1 cellular context compared by ENCODE assay signal in the genomic region with DNA sequence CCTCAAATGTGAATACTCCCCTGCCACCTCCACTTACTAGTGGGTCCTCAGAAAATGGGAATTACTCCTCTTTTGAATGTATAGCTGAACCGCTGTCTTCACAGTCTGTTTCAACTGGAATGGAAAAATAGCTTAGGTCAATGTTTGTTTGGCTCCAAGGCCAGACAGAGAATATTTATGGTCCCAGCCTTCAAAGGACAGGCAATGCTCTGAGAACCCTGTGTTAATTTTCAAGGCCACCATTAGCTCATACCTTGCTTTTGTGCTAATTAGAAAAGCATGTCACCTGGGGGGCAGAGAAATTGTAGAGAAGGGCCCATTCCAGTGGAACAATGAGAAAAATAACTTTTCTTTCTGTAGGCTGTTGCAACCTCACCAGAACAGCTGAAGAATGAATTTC.
TF ChIP-seq lines count a peak whose summit lies in the region.

No MANE protein-coding gene starts in this region.

TF ChIP-seq in HepG2, 621 proteins besides CTCF, POLR2A, EP300 and RAD21 (continued from another document and continues in another):
- TF ChIP-seq ZNF737 (CRISPR knock-in tag; IDR thresholded peaks at IDR 0.05; ENCODE audit: borderline replicate concordance) (no peak), ZNF614 (CRISPR knock-in tag; IDR thresholded peaks at IDR 0.05; ENCODE audit: borderline replicate concordance) (0 out of 2 replicates have a peak, but pooled peaks have one; percentile 33), ZNF768 (CRISPR knock-in tag; IDR thresholded peaks at IDR 0.05) (no peak), NR2F6 (IDR thresholded peaks at IDR 0.05) (no peak), NR2F6 (CRISPR knock-in tag; IDR thresholded peaks at IDR 0.05) (no peak), ZNF670 (CRISPR knock-in tag; IDR thresholded peaks at IDR 0.05; ENCODE audit: borderline replicate concordance) (no peak), ZNF775 (CRISPR knock-in tag; IDR thresholded peaks at IDR 0.05; ENCODE audit: borderline replicate concordance) (no peak), SRSF1 (optimal IDR thresholded peaks at IDR 0.05; ENCODE audit: low read depth, low read length) (no peak), ZNF672 (CRISPR knock-in tag; IDR thresholded peaks at IDR 0.05) (no peak), ZNF264 (CRISPR knock-in tag; IDR thresholded peaks at IDR 0.05) (no peak), STAT5B (CRISPR knock-in tag; IDR thresholded peaks at IDR 0.05) (no peak), TSC22D2 (CRISPR knock-in tag; IDR thresholded peaks at IDR 0.05; ENCODE audit: borderline replicate concordance) (no peak), ZNF780A (CRISPR knock-in tag; IDR thresholded peaks at IDR 0.05) (no peak), ZBTB21 (CRISPR knock-in tag; IDR thresholded peaks at IDR 0.05) (no peak), ZNF260 (CRISPR knock-in tag; IDR thresholded peaks at IDR 0.05; ENCODE audit: borderline replicate concordance, low read depth) (no peak), CCAR2 (optimal IDR thresholded peaks at IDR 0.05; ENCODE audit: low read depth, low read length) (no peak), ZBTB20 (CRISPR knock-in tag; IDR thresholded peaks at IDR 0.05; ENCODE audit: borderline replicate concordance, low read depth) (peak; percentile 83; the same call in 1 of the 2 replicates), RFXAP (CRISPR knock-in tag; IDR thresholded peaks at IDR 0.05; ENCODE audit: borderline replicate concordance) (no peak), TBX2 (CRISPR knock-in tag; IDR thresholded peaks at IDR 0.05; ENCODE audit: borderline replicate concordance) (peak; percentile 94), NFIC (IDR thresholded peaks at IDR 0.05; ENCODE audit: low read length) (no peak), RARA (CRISPR knock-in tag; IDR thresholded peaks at IDR 0.05) (peak; percentile 39; the same call in 1 of the 2 replicates), PRPF4 (IDR thresholded peaks at IDR 0.05; ENCODE audit: low read depth, low read length, poor library complexity, severe bottlenecking) (no peak), RFX3 (CRISPR knock-in tag; IDR thresholded peaks at IDR 0.05) (no peak), EED (CRISPR knock-in tag; IDR thresholded peaks at IDR 0.05) (no peak), ZNF17 (CRISPR knock-in tag; IDR thresholded peaks at IDR 0.05) (no peak), ZNF619 (CRISPR knock-in tag; IDR thresholded peaks at IDR 0.05) (no peak), ZNF713 (CRISPR knock-in tag; IDR thresholded peaks at IDR 0.05) (no peak), SNAPC2 (CRISPR knock-in tag; IDR thresholded peaks at IDR 0.05) (no peak), ZNF660 (CRISPR knock-in tag; IDR thresholded peaks at IDR 0.05; ENCODE audit: borderline replicate concordance, low read depth) (no peak), ZMYM4 (CRISPR knock-in tag; IDR thresholded peaks at IDR 0.05) (no peak), ZNF180 (CRISPR knock-in tag; IDR thresholded peaks at IDR 0.05; ENCODE audit: borderline replicate concordance, low read depth) (no peak), ZFP62 (CRISPR knock-in tag; IDR thresholded peaks at IDR 0.05) (no peak), PHF21A (CRISPR knock-in tag; IDR thresholded peaks at IDR 0.05) (no peak), ZNF816 (CRISPR knock-in tag; IDR thresholded peaks at IDR 0.05; ENCODE audit: borderline replicate concordance) (no peak), MAFF (IDR thresholded peaks at IDR 0.05; ENCODE audit: low read depth, low read length) (no peak), ZNF329 (CRISPR knock-in tag; IDR thresholded peaks at IDR 0.05; ENCODE audit: low read depth) (no peak), TEAD2 (CRISPR knock-in tag; IDR thresholded peaks at IDR 0.05) (no peak), MAFK (conservative IDR thresholded peaks at IDR 0.05 in 1 of 2, IDR thresholded peaks at IDR 0.05 in 1 of 2; ENCODE audit: low read length in 2 of 2) (no peak), MYNN (CRISPR knock-in tag; IDR thresholded peaks at IDR 0.05; ENCODE audit: low read depth) (no peak)
- TF ChIP-seq, protein P1, sequence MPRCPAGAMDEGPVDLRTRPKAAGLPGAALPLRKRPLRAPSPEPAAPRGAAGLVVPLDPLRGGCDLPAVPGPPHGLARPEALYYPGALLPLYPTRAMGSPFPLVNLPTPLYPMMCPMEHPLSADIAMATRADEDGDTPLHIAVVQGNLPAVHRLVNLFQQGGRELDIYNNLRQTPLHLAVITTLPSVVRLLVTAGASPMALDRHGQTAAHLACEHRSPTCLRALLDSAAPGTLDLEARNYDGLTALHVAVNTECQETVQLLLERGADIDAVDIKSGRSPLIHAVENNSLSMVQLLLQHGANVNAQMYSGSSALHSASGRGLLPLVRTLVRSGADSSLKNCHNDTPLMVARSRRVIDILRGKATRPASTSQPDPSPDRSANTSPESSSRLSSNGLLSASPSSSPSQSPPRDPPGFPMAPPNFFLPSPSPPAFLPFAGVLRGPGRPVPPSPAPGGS (CRISPR knock-in tag; IDR thresholded peaks at IDR 0.05), result no peak
- TF ChIP-seq, protein P2, sequence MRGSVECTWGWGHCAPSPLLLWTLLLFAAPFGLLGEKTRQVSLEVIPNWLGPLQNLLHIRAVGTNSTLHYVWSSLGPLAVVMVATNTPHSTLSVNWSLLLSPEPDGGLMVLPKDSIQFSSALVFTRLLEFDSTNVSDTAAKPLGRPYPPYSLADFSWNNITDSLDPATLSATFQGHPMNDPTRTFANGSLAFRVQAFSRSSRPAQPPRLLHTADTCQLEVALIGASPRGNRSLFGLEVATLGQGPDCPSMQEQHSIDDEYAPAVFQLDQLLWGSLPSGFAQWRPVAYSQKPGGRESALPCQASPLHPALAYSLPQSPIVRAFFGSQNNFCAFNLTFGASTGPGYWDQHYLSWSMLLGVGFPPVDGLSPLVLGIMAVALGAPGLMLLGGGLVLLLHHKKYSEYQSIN (CRISPR knock-in tag; IDR thresholded peaks at IDR 0.05; ENCODE audit: borderline replicate concordance), result no peak
- TF ChIP-seq, protein P3, sequence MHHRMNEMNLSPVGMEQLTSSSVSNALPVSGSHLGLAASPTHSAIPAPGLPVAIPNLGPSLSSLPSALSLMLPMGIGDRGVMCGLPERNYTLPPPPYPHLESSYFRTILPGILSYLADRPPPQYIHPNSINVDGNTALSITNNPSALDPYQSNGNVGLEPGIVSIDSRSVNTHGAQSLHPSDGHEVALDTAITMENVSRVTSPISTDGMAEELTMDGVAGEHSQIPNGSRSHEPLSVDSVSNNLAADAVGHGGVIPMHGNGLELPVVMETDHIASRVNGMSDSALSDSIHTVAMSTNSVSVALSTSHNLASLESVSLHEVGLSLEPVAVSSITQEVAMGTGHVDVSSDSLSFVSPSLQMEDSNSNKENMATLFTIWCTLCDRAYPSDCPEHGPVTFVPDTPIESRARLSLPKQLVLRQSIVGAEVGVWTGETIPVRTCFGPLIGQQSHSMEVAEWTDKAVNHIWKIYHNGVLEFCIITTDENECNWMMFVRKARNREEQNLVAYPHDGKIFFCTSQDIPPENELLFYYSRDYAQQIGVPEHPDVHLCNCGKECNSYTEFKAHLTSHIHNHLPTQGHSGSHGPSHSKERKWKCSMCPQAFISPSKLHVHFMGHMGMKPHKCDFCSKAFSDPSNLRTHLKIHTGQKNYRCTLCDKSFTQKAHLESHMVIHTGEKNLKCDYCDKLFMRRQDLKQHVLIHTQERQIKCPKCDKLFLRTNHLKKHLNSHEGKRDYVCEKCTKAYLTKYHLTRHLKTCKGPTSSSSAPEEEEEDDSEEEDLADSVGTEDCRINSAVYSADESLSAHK (CRISPR knock-in tag; IDR thresholded peaks at IDR 0.05; ENCODE audit: borderline replicate concordance), result no peak
- TF ChIP-seq, protein P4, sequence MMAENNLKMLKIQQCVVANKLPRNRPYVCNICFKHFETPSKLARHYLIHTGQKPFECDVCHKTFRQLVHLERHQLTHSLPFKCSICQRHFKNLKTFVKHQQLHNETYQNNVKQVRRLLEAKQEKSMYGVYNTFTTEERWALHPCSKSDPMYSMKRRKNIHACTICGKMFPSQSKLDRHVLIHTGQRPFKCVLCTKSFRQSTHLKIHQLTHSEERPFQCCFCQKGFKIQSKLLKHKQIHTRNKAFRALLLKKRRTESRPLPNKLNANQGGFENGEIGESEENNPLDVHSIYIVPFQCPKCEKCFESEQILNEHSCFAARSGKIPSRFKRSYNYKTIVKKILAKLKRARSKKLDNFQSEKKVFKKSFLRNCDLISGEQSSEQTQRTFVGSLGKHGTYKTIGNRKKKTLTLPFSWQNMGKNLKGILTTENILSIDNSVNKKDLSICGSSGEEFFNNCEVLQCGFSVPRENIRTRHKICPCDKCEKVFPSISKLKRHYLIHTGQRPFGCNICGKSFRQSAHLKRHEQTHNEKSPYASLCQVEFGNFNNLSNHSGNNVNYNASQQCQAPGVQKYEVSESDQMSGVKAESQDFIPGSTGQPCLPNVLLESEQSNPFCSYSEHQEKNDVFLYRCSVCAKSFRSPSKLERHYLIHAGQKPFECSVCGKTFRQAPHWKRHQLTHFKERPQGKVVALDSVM (CRISPR knock-in tag; IDR thresholded peaks at IDR 0.05), result no peak
- TF ChIP-seq, protein P5, sequence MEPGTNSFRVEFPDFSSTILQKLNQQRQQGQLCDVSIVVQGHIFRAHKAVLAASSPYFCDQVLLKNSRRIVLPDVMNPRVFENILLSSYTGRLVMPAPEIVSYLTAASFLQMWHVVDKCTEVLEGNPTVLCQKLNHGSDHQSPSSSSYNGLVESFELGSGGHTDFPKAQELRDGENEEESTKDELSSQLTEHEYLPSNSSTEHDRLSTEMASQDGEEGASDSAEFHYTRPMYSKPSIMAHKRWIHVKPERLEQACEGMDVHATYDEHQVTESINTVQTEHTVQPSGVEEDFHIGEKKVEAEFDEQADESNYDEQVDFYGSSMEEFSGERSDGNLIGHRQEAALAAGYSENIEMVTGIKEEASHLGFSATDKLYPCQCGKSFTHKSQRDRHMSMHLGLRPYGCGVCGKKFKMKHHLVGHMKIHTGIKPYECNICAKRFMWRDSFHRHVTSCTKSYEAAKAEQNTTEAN (CRISPR knock-in tag; conservative IDR thresholded peaks at IDR 0.05), result no peak
- TF ChIP-seq, protein P6, sequence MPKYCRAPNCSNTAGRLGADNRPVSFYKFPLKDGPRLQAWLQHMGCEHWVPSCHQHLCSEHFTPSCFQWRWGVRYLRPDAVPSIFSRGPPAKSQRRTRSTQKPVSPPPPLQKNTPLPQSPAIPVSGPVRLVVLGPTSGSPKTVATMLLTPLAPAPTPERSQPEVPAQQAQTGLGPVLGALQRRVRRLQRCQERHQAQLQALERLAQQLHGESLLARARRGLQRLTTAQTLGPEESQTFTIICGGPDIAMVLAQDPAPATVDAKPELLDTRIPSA (CRISPR knock-in tag; IDR thresholded peaks at IDR 0.05; ENCODE audit: borderline replicate concordance), result no peak
- TF ChIP-seq, protein P7, sequence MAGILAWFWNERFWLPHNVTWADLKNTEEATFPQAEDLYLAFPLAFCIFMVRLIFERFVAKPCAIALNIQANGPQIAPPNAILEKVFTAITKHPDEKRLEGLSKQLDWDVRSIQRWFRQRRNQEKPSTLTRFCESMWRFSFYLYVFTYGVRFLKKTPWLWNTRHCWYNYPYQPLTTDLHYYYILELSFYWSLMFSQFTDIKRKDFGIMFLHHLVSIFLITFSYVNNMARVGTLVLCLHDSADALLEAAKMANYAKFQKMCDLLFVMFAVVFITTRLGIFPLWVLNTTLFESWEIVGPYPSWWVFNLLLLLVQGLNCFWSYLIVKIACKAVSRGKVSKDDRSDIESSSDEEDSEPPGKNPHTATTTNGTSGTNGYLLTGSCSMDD (CRISPR knock-in tag; IDR thresholded peaks at IDR 0.05), result no peak
- TF ChIP-seq, protein P8, sequence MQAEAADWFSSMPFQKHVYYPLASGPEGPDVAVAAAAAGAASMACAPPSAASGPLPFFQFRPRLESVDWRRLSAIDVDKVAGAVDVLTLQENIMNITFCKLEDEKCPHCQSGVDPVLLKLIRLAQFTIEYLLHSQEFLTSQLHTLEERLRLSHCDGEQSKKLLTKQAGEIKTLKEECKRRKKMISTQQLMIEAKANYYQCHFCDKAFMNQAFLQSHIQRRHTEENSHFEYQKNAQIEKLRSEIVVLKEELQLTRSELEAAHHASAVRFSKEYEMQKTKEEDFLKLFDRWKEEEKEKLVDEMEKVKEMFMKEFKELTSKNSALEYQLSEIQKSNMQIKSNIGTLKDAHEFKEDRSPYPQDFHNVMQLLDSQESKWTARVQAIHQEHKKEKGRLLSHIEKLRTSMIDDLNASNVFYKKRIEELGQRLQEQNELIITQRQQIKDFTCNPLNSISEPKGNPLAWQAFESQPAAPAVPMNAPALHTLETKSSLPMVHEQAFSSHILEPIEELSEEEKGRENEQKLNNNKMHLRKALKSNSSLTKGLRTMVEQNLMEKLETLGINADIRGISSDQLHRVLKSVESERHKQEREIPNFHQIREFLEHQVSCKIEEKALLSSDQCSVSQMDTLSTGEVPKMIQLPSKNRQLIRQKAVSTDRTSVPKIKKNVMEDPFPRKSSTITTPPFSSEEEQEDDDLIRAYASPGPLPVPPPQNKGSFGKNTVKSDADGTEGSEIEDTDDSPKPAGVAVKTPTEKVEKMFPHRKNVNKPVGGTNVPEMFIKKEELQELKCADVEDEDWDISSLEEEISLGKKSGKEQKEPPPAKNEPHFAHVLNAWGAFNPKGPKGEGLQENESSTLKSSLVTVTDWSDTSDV (CRISPR knock-in tag; IDR thresholded peaks at IDR 0.05), result no peak
- TF ChIP-seq, protein P9, sequence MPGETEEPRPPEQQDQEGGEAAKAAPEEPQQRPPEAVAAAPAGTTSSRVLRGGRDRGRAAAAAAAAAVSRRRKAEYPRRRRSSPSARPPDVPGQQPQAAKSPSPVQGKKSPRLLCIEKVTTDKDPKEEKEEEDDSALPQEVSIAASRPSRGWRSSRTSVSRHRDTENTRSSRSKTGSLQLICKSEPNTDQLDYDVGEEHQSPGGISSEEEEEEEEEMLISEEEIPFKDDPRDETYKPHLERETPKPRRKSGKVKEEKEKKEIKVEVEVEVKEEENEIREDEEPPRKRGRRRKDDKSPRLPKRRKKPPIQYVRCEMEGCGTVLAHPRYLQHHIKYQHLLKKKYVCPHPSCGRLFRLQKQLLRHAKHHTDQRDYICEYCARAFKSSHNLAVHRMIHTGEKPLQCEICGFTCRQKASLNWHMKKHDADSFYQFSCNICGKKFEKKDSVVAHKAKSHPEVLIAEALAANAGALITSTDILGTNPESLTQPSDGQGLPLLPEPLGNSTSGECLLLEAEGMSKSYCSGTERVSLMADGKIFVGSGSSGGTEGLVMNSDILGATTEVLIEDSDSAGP (CRISPR knock-in tag; IDR thresholded peaks at IDR 0.05; ENCODE audit: borderline replicate concordance), result no peak
- TF ChIP-seq, protein P10, sequence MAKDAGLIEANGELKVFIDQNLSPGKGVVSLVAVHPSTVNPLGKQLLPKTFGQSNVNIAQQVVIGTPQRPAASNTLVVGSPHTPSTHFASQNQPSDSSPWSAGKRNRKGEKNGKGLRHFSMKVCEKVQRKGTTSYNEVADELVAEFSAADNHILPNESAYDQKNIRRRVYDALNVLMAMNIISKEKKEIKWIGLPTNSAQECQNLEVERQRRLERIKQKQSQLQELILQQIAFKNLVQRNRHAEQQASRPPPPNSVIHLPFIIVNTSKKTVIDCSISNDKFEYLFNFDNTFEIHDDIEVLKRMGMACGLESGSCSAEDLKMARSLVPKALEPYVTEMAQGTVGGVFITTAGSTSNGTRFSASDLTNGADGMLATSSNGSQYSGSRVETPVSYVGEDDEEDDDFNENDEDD (CRISPR knock-in tag; IDR thresholded peaks at IDR 0.05; ENCODE audit: borderline replicate concordance), result no peak
- TF ChIP-seq, protein P11, sequence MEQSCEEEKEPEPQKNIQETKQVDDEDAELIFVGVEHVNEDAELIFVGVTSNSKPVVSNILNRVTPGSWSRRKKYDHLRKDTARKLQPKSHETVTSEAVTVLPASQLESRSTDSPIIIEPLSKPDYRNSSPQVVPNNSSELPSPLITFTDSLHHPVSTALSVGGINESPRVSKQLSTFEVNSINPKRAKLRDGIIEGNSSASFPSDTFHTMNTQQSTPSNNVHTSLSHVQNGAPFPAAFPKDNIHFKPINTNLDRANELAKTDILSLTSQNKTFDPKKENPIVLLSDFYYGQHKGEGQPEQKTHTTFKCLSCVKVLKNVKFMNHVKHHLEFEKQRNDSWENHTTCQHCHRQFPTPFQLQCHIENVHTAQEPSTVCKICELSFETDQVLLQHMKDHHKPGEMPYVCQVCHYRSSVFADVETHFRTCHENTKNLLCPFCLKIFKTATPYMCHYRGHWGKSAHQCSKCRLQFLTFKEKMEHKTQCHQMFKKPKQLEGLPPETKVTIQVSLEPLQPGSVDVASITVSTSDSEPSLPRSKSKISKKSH (CRISPR knock-in tag; IDR thresholded peaks at IDR 0.05; ENCODE audit: borderline replicate concordance), result no peak
